Comparison of ENCODE assay signal across 10 cellular contexts in the genomic region with DNA sequence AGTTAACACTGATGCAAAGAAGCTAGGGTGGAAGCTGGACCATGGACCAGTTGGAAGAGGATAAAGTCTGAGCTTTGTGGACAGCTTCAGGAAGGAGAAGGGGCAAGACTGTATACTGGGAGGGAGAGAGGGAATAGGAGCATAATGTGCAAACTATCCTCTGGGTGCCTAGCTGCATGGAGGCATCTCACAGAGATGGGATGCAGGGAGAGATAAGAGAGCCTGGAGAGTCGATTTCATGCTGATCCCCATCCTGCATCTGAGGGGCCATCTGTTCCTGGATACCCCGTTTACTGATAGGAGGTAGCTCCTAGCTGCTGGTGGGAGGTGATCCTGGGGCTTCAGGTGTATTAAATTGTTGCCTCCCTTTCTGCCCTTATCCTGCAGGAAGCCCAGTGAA. TPM values are rescaled to one million over a fixed set of nuclear protein-coding genes. Genes with fewer than 3 reads are reported as not detected.
"Had no signal": no experiment of that assay in that cellular context is flagged by ENCODE, and none has a peak within 500 bp of the region (broad histone marks: within the 10 kb centered on the region; RNA-seq: fewer than 3 reads in every experiment).

No MANE protein-coding gene starts in this region.

- H3K9me3 ChIP-seq: HAP-1 had no signal

- H3K4me3 ChIP-seq: GM23248, GM23338, HAP-1 had no signal

- H3K4me1 Mint-ChIP-seq: GM23338, H9 had no signal

- H3K27ac Mint-ChIP-seq: GM23338, H9, HFFc6 had no signal

- H2AFZ ChIP-seq: GM23248, GM23338 had no signal

- H3K4me1 ChIP-seq: HAP-1 had no signal

- H3K4me2 ChIP-seq: GM23338 had no signal

- H3K27ac ChIP-seq: GM23248 had no signal

- DNase-seq: GM23248, GOT3, H7, H9, HCEC 1CT, HFFc6 had no signal

- H3K36me3 ChIP-seq: HAP-1 had no signal

- H3K4me3 Mint-ChIP-seq: GM23338, H9, HFFc6 had no signal

RNA-seq across cellular contexts. Expression of gene CYP4F3, which starts 8.8 kb away (rescaled TPM):
- total RNA-seq: GM23248, GM23338, H1, H7, H9, HFFc6 had no signal
- polyA plus RNA-seq: GM23248, GM23338, H1 had no signal

RNA-seq across cellular contexts. Expression of gene CYP4F12, which starts 23.4 kb away (rescaled TPM):
- total RNA-seq: GM23248, GM23338, H1, H7, H9, HFFc6 had no signal
- polyA plus RNA-seq: GM23248, GM23338, H1 had no signal

RNA-seq across cellular contexts. Expression of gene CYP4F8, which starts 34.5 kb away (rescaled TPM):
- total RNA-seq: GM23248, GM23338, H1, H4, H7, H9, HFFc6 had no signal
- polyA plus RNA-seq: GM23248, GM23338, H1 had no signal
